In genomic region chr17:9973689-9974459, GRCh38 we compare ENCODE assay signal across 13 cellular contexts.
DNase-seq lines count a peak whose midpoint lies in the region; ATAC-seq and TF ChIP-seq lines count a peak whose summit lies in the region.
"Had no signal": no experiment of that assay in that cellular context is flagged by ENCODE, and none has a peak within 500 bp of the region (broad histone marks: within the 10 kb centered on the region; RNA-seq: fewer than 3 reads in every experiment).

No MANE protein-coding gene starts in this region.

- H3K9me3 ChIP-seq in heart right ventricle = no peaks in the 10 kb centered on the region
- no peaks in the 10 kb centered on the region for H3K9me3 ChIP-seq in gastroesophageal sphincter
- no peaks in the 10 kb centered on the region for H3K9me3 ChIP-seq in osteoblast (ENCODE audit: low read depth, low read length)
- no peaks in the 10 kb centered on the region for H3K9me3 ChIP-seq in uterus
- H3K9me3 ChIP-seq: Caco-2 had no signal

- no peak overlapping the region for H3K4me3 ChIP-seq in heart right ventricle
- H3K4me3 ChIP-seq in gastroesophageal sphincter = no peak overlapping the region
- H3K4me3 ChIP-seq in osteoblast (ENCODE audit: insufficient read depth, low read length) = no peak overlapping the region
- H3K4me3 ChIP-seq in uterus = peak overlapping the region in 1 of 2 donors; percentile 3

- H3K36me3 ChIP-seq in heart right ventricle = peaks cover 0 to 6% (median 0%) of the 10 kb centered on the region in 9 donors
- H3K36me3 ChIP-seq in gastroesophageal sphincter = no peaks in the 10 kb centered on the region
- no peaks in the 10 kb centered on the region for H3K36me3 ChIP-seq in osteoblast (ENCODE audit: insufficient read depth, low read length)
- no peaks in the 10 kb centered on the region for H3K36me3 ChIP-seq in uterus

- no peak overlapping the region for H2AFZ ChIP-seq in osteoblast (ENCODE audit: low read length)

- H3K27ac ChIP-seq in heart right ventricle (peak overlapping the region in 7 of 10 donors; percentile 4 to 70 (median 53)), gastroesophageal sphincter (peak overlapping the region; percentile 12 to 69 (median 66)), osteoblast (ENCODE audit: low read depth, low read length) (no peak overlapping the region), uterus (peak overlapping the region; percentile 75 to 82)

- H3K79me2 ChIP-seq in osteoblast (ENCODE audit: insufficient read depth, low read length) = no peaks in the 10 kb centered on the region

- DNase-seq in heart right ventricle (no peak), cardiac septum (ENCODE audit: low spot score) (no peak), osteoblast (ENCODE audit: insufficient read length, low spot score, missing footprints) (peak; percentile 85), uterus (no peak), NOMO-1 (lab: John Stamatoyannopoulos, UW; ENCODE audit: unreplicated experiment in 2 of 2) (no peak), SHP77 treated with DMSO at 0.1 percent for 48 hours (lab: John Stamatoyannopoulos, UW) (no peak)
- DNase-seq: activated CD8-positive, alpha-beta T cell treated with anti-CD3 and anti-CD28 coated beads, Interleukin-2, amount 10 ng/mL, durations not matched to agents 7 days and 5 days; anterior cingulate cortex; Caco-2; GDM1 had no signal

- intact Hi-C loops in heart right ventricle (cut with DNase I) (no loop called here), cardiac septum (cut with DNase I) (loop anchor here (5.0 kb wide), 1 partner anchor 143 kb away; no protein-coding TSS in a partner anchor), uterus (cut with DNase I; ENCODE audit: low total_unique reads) (no loop called here)

- H3K27me3 ChIP-seq in heart right ventricle = no peaks in the 10 kb centered on the region
- H3K27me3 ChIP-seq in gastroesophageal sphincter = no peaks in the 10 kb centered on the region
- H3K27me3 ChIP-seq in osteoblast (ENCODE audit: insufficient read depth, low read length) = no peaks in the 10 kb centered on the region
- no peaks in the 10 kb centered on the region for H3K27me3 ChIP-seq in uterus

- peak in 1 of 8 donors; percentile 3 for ATAC-seq in heart right ventricle
- ATAC-seq in gastroesophageal sphincter = no peak
- no peak for ATAC-seq in HG02938 (IDR thresholded peaks at IDR 0.05; ENCODE audit: unreplicated experiment)
- ATAC-seq: activated CD8-positive, alpha-beta T cell treated with anti-CD3 and anti-CD28 coated beads, Interleukin-2, amount 10 ng/mL, durations not matched to agents 7 days and 5 days; activated T-helper 17 cell treated with anti-CD3 and anti-CD28 coated beads, Interleukin-2, amount 50 U/mL, for 72 hours had no signal

- H3K4me2 ChIP-seq in osteoblast (ENCODE audit: insufficient read depth, low read length) = no peak overlapping the region

- no peaks in the 10 kb centered on the region for H4K20me1 ChIP-seq in osteoblast (ENCODE audit: insufficient read depth, low read length)

- peaks cover 0 to 59% (median 24%) of the 10 kb centered on the region in 9 donors for H3K4me1 ChIP-seq in heart right ventricle
- peaks cover 0 to 48% (median 17%) of the 10 kb centered on the region in 3 donors for H3K4me1 ChIP-seq in gastroesophageal sphincter
- H3K4me1 ChIP-seq in osteoblast (ENCODE audit: insufficient read depth, low read length) = no peaks in the 10 kb centered on the region
- H3K4me1 ChIP-seq in uterus = peaks cover 0 to 12% of the 10 kb centered on the region in 2 donors
- H3K4me1 ChIP-seq: Caco-2 had no signal

- TF ChIP-seq CTCF in heart right ventricle (IDR thresholded peaks at IDR 0.05) = no peak
- TF ChIP-seq CTCF in gastroesophageal sphincter (IDR thresholded peaks at IDR 0.05) = no peak
- no peak for TF ChIP-seq CTCF in osteoblast (IDR thresholded peaks at IDR 0.05; ENCODE audit: extremely low read depth, low read depth, low read length)
- TF ChIP-seq CTCF in uterus (IDR thresholded peaks at IDR 0.05) = no peak

- TF ChIP-seq EP300 in gastroesophageal sphincter (IDR thresholded peaks at IDR 0.05) = no peak

- TF ChIP-seq POLR2A in gastroesophageal sphincter (IDR thresholded peaks at IDR 0.05) (no peak), uterus (IDR thresholded peaks at IDR 0.05) (no peak)

- 43% methylated on average over 13 of the region's 13 CpGs for WGBS in heart right ventricle, 2 donors
- 24 to 25% methylated on average over 10 to 13 of the region's 13 CpGs for WGBS in gastroesophageal sphincter (ENCODE audit: low coverage in 1 of 2), 2 donors
